Comparison of ENCODE assay signal across 24 cellular contexts in genomic region chr5:8057764-8058163, GRCh38.
DNase-seq lines count a peak whose midpoint lies in the region; ATAC-seq and TF ChIP-seq lines count a peak whose summit lies in the region.
"Had no signal": no experiment of that assay in that cellular context is flagged by ENCODE, and none has a peak within 500 bp of the region (broad histone marks: within the 10 kb centered on the region; RNA-seq: fewer than 3 reads in every experiment).

No MANE protein-coding gene starts in this region.

- H3K9me2 ChIP-seq in PC-3 (replicated peaks; ENCODE audit: low read length): no peaks in the 10 kb centered on the region

- peaks cover 0 to 20% (median 0%) of the 10 kb centered on the region in 7 donors for H3K9me3 Mint-ChIP-seq in CD14-positive monocyte
- H3K9me3 Mint-ChIP-seq: activated naive CD4-positive, alpha-beta T cell treated with anti-CD3 and anti-CD28 coated beads, Interleukin-2, amount 50 U/mL, for 72 hours; CD8-positive, alpha-beta T cell; memory B cell had no signal

- H3K4me2 ChIP-seq in PC-3 (ENCODE audit: low read length): no peak overlapping the region

- no peaks in the 10 kb centered on the region for H3K4me1 ChIP-seq in PC-3 (ENCODE audit: insufficient read depth, low read length)
- H3K4me1 ChIP-seq in upper lobe of right lung: no peaks in the 10 kb centered on the region
- H3K4me1 ChIP-seq: gastroesophageal sphincter had no signal

- no peaks in the 10 kb centered on the region for H3K79me2 ChIP-seq in PC-3 (ENCODE audit: low read length)

- H3K27ac Mint-ChIP-seq in CD14-positive monocyte: peak overlapping the region in 1 of 7 donors; percentile 5
- H3K27ac Mint-ChIP-seq: activated CD4-positive, alpha-beta T cell treated with anti-CD3 and anti-CD28 coated beads for 36 hours; activated naive CD4-positive, alpha-beta T cell treated with anti-CD3 and anti-CD28 coated beads, Interleukin-2, amount 50 U/mL, for 72 hours; CD8-positive, alpha-beta T cell; memory B cell had no signal

- POLR2A ChIA-PET in PC-3 (lab: Charles Lee; ENCODE audit: unreplicated experiment): no interaction called here

- DNase-seq in NCI-H2171 treated with DMSO at 0.1 percent for 48 hours (lab: John Stamatoyannopoulos, UW): peak; percentile 32
- no peak for DNase-seq in NCI-H2171 (lab: John Stamatoyannopoulos, UW)
- peak; percentile 25 for DNase-seq in PC-3
- DNase-seq in fibroblast of the conjunctiva (ENCODE audit: low read depth): peak; percentile 2
- no peak for DNase-seq in upper lobe of right lung
- DNase-seq in CD14-positive monocyte (ENCODE audit: low spot score): no peak
- no peak for DNase-seq in mesenteric fat pad (ENCODE audit: low spot score)
- no peak for DNase-seq in GM19240 (ENCODE audit: insufficient read length, low spot score)
- DNase-seq: 8988T; activated CD4-positive, alpha-beta T cell treated with anti-CD3 and anti-CD28 coated beads for 36 hours; caudate nucleus; CD8-positive, alpha-beta T cell; effector memory CD4-positive, alpha-beta T cell; NCI-H1694; NCI-H526 treated with DMSO at 0.1 percent for 48 hours; occipital lobe; small intestine; stimulated activated naive CD8-positive, alpha-beta T cell treated with anti-CD3 and anti-CD28 coated beads, Interleukin-15, Interleukin-2, amounts not matched to agents 100 U/mL and 50 U/mL, for 24 hours; T-helper 9 cell had no signal

- no peaks in the 10 kb centered on the region for H3K4me1 Mint-ChIP-seq in CD14-positive monocyte
- H3K4me1 Mint-ChIP-seq: activated CD4-positive, alpha-beta T cell treated with anti-CD3 and anti-CD28 coated beads for 36 hours had no signal

- no peaks in the 10 kb centered on the region for H3K36me3 Mint-ChIP-seq in CD14-positive monocyte
- H3K36me3 Mint-ChIP-seq: activated naive CD4-positive, alpha-beta T cell treated with anti-CD3 and anti-CD28 coated beads, Interleukin-2, amount 50 U/mL, for 72 hours; CD8-positive, alpha-beta T cell; memory B cell had no signal

- no peak for ATAC-seq in PC-3
- ATAC-seq in upper lobe of right lung: peak; percentile 27
- ATAC-seq: activated CD4-positive, alpha-beta T cell treated with anti-CD3 and anti-CD28 coated beads for 36 hours; activated naive CD4-positive, alpha-beta T cell treated with anti-CD3 and anti-CD28 coated beads, Interleukin-2, amount 50 U/mL, for 72 hours; CD8-positive, alpha-beta T cell; gastroesophageal sphincter; HCT116; stimulated activated naive CD8-positive, alpha-beta T cell treated with anti-CD3 and anti-CD28 coated beads, Interleukin-15, Interleukin-2, amounts not matched to agents 100 U/mL and 50 U/mL, for 24 hours had no signal

- no TSS peak for BruUV-seq in PC-3 (replicated peaks; lab: Mats Ljungman, UMichigan)

- H2AFZ ChIP-seq in PC-3 (ENCODE audit: low read length): no peak overlapping the region

- H3K4me3 ChIP-seq in PC-3 (ENCODE audit: low read length) (no peak overlapping the region), upper lobe of right lung (no peak overlapping the region)
- H3K4me3 ChIP-seq: gastroesophageal sphincter had no signal

- H3K9ac ChIP-seq in PC-3 (ENCODE audit: low read length): no peak overlapping the region

- CTCF ChIA-PET in PC-3 (lab: Charles Lee): no interaction called here

- H3K27me3 Mint-ChIP-seq in CD14-positive monocyte (ENCODE audit: low read depth in 3 of 3): no peaks in the 10 kb centered on the region

- no peaks in the 10 kb centered on the region for H3K36me3 ChIP-seq in PC-3 (ENCODE audit: low read depth, low read length)
- H3K36me3 ChIP-seq in upper lobe of right lung: no peaks in the 10 kb centered on the region
- H3K36me3 ChIP-seq: gastroesophageal sphincter had no signal

- H3K9me3 ChIP-seq in PC-3 (ENCODE audit: low read length): no peaks in the 10 kb centered on the region
- no peaks in the 10 kb centered on the region for H3K9me3 ChIP-seq in upper lobe of right lung
- H3K9me3 ChIP-seq: gastroesophageal sphincter had no signal

- TF ChIP-seq CTCF in PC-3 (conservative IDR thresholded peaks at IDR 0.05; ENCODE audit: low read depth, low read length) (no peak), upper lobe of right lung (IDR thresholded peaks at IDR 0.05) (no peak), CD14-positive monocyte (IDR thresholded peaks at IDR 0.05) (no peak)

- no peak overlapping the region for H3K27ac ChIP-seq in PC-3 (ENCODE audit: low read length)
- H3K27ac ChIP-seq in upper lobe of right lung: no peak overlapping the region
- H3K27ac ChIP-seq: gastroesophageal sphincter, RWPE1 had no signal

- H3K27me3 ChIP-seq in PC-3 (ENCODE audit: low read length): peaks cover 100% of the 10 kb centered on the region
- no peaks in the 10 kb centered on the region for H3K27me3 ChIP-seq in upper lobe of right lung

- intact Hi-C loops in PC-3 (cut with micrococcal nuclease): no loop called here
- intact Hi-C loops in upper lobe of right lung (cut with DNase I): no loop called here
- intact Hi-C loops in CD14-positive monocyte (cut with micrococcal nuclease): no loop called here

- H3K4me3 Mint-ChIP-seq in CD14-positive monocyte: no peak overlapping the region
- H3K4me3 Mint-ChIP-seq: activated CD4-positive, alpha-beta T cell treated with anti-CD3 and anti-CD28 coated beads for 36 hours; CD8-positive, alpha-beta T cell; memory B cell had no signal

- no peaks in the 10 kb centered on the region for H3F3A ChIP-seq in PC-3 (ENCODE audit: low read length, unreplicated experiment)

- H4K20me1 ChIP-seq in PC-3 (ENCODE audit: low read length): no peaks in the 10 kb centered on the region

Comparison
In these comparisons a context has a peak if more than half of its experiments do, and no peak if none do; other contexts are left out.
1. DNase-seq: peak in NCI-H2171 treated with DMSO at 0.1 percent for 48 hours (single experiment), PC-3 (single experiment) and fibroblast of the conjunctiva (single experiment); none in NCI-H2171 (single experiment), upper lobe of right lung (single experiment), CD14-positive monocyte (single experiment), mesenteric fat pad (single experiment) and GM19240 (single experiment).